In genomic region chr17:63437287-63438091, GRCh38 we compare ENCODE assay signal across 1 cellular context.
A peak's percentile ranks its signal among the peaks of the same experiment; 100 is the strongest.
TF ChIP-seq lines count a peak whose summit lies in the region.

No MANE protein-coding gene starts in this region.

TF ChIP-seq in K562, 482 proteins besides CTCF, POLR2A, EP300 and RAD21 (continued from another document and continues in another):
- TF ChIP-seq ZBED1 (IDR thresholded peaks at IDR 0.05), result no peak
- TF ChIP-seq L3MBTL2 (IDR thresholded peaks at IDR 0.05), result peak; percentile 73; the same call in 1 of the 2 replicates
- no peak for TF ChIP-seq ZBTB1 (CRISPR knock-in tag; IDR thresholded peaks at IDR 0.05; ENCODE audit: borderline replicate concordance, low read depth)
- no peak for TF ChIP-seq NR1H2 (CRISPR knock-in tag; IDR thresholded peaks at IDR 0.05)
- TF ChIP-seq NFRKB (IDR thresholded peaks at IDR 0.05; ENCODE audit: low read depth), result 0 out of 2 replicates have a peak, but pooled peaks have one; percentile 57
- peak; percentile 23 to 35 for TF ChIP-seq E2F6 (IDR thresholded peaks at IDR 0.05; ENCODE audit: borderline replicate concordance in 1 of 2, extremely low read depth in 1 of 2, insufficient read depth in 1 of 2, insufficient read length in 1 of 2, low read depth in 1 of 2, low read length in 1 of 2, poor library complexity in 1 of 2, severe bottlenecking in 1 of 2)
- no peak for TF ChIP-seq MEF2A (IDR thresholded peaks at IDR 0.05; ENCODE audit: control insufficient read depth, low read depth, low read length)
- TF ChIP-seq, protein P1, sequence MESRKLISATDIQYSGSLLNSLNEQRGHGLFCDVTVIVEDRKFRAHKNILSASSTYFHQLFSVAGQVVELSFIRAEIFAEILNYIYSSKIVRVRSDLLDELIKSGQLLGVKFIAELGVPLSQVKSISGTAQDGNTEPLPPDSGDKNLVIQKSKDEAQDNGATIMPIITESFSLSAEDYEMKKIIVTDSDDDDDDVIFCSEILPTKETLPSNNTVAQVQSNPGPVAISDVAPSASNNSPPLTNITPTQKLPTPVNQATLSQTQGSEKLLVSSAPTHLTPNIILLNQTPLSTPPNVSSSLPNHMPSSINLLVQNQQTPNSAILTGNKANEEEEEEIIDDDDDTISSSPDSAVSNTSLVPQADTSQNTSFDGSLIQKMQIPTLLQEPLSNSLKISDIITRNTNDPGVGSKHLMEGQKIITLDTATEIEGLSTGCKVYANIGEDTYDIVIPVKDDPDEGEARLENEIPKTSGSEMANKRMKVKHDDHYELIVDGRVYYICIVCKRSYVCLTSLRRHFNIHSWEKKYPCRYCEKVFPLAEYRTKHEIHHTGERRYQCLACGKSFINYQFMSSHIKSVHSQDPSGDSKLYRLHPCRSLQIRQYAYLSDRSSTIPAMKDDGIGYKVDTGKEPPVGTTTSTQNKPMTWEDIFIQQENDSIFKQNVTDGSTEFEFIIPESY (CRISPR knock-in tag; IDR thresholded peaks at IDR 0.05), result peak; percentile 91
- TF ChIP-seq, protein P2, sequence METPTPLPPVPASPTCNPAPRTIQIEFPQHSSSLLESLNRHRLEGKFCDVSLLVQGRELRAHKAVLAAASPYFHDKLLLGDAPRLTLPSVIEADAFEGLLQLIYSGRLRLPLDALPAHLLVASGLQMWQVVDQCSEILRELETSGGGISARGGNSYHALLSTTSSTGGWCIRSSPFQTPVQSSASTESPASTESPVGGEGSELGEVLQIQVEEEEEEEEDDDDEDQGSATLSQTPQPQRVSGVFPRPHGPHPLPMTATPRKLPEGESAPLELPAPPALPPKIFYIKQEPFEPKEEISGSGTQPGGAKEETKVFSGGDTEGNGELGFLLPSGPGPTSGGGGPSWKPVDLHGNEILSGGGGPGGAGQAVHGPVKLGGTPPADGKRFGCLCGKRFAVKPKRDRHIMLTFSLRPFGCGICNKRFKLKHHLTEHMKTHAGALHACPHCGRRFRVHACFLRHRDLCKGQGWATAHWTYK (CRISPR knock-in tag; IDR thresholded peaks at IDR 0.05), result no peak
- TF ChIP-seq KDM5B (IDR thresholded peaks at IDR 0.05; ENCODE audit: insufficient replicate concordance, low read depth, low read length), result peak; percentile 41
- TF ChIP-seq KDM2B (CRISPR knock-in tag; IDR thresholded peaks at IDR 0.05), result no peak
- peak; percentile 41; the same call in 1 of the 2 replicates for TF ChIP-seq CREM (IDR thresholded peaks at IDR 0.05; ENCODE audit: low read depth)
- TF ChIP-seq CCAR2 (IDR thresholded peaks at IDR 0.05; ENCODE audit: low read depth, low read length), result no peak
- TF ChIP-seq PKNOX1 (IDR thresholded peaks at IDR 0.05), result no peak
- no peak for TF ChIP-seq TRIM25 (IDR thresholded peaks at IDR 0.05; ENCODE audit: borderline replicate concordance)
- TF ChIP-seq ZNF143 (CRISPR knock-in tag; IDR thresholded peaks at IDR 0.05), result 0 out of 2 replicates have a peak, but pooled peaks have one; percentile 0
- TF ChIP-seq POLR2G (IDR thresholded peaks at IDR 0.05; ENCODE audit: low read depth, low read length), result peak; percentile 60
- no peak for TF ChIP-seq SUPT5H (IDR thresholded peaks at IDR 0.05)
- TF ChIP-seq GABPB1 (CRISPR knock-in tag; IDR thresholded peaks at IDR 0.05), result no peak
- TF ChIP-seq ZNF133 (CRISPR knock-in tag; IDR thresholded peaks at IDR 0.05), result no peak
- no peak for TF ChIP-seq GATAD2B (IDR thresholded peaks at IDR 0.05; ENCODE audit: borderline replicate concordance)
- TF ChIP-seq KLF13 (tag; IDR thresholded peaks at IDR 0.05; ENCODE audit: borderline replicate concordance, low read depth), result no peak
- no peak for TF ChIP-seq POLR3A (IDR thresholded peaks at IDR 0.05; ENCODE audit: borderline replicate concordance, extremely low read depth, insufficient read depth, insufficient read length)
- TF ChIP-seq GTF2A2 (tag; IDR thresholded peaks at IDR 0.05), result no peak
- TF ChIP-seq POLR2AphosphoS2 (IDR thresholded peaks at IDR 0.05; ENCODE audit: low read length), result no peak
- TF ChIP-seq SOX6 (IDR thresholded peaks at IDR 0.05), result no peak
- TF ChIP-seq NRF1 (conservative IDR thresholded peaks at IDR 0.05 in 1 of 2, IDR thresholded peaks at IDR 0.05 in 1 of 2), result no peak
- 0 out of 2 replicates have a peak, but pooled peaks have one; percentile 26 for TF ChIP-seq MBD2 (IDR thresholded peaks at IDR 0.05; ENCODE audit: borderline replicate concordance, low read depth)
- no peak for TF ChIP-seq TAF9B (IDR thresholded peaks at IDR 0.05; ENCODE audit: partially characterized antibody)
- peak; percentile 6; the same call in 1 of the 2 replicates for TF ChIP-seq ZBTB7A (IDR thresholded peaks at IDR 0.05; ENCODE audit: borderline replicate concordance, control insufficient read depth, low read depth, low read length)
- TF ChIP-seq AFF4 (CRISPR knock-in tag; IDR thresholded peaks at IDR 0.05), result no peak
- TF ChIP-seq, protein P3, sequence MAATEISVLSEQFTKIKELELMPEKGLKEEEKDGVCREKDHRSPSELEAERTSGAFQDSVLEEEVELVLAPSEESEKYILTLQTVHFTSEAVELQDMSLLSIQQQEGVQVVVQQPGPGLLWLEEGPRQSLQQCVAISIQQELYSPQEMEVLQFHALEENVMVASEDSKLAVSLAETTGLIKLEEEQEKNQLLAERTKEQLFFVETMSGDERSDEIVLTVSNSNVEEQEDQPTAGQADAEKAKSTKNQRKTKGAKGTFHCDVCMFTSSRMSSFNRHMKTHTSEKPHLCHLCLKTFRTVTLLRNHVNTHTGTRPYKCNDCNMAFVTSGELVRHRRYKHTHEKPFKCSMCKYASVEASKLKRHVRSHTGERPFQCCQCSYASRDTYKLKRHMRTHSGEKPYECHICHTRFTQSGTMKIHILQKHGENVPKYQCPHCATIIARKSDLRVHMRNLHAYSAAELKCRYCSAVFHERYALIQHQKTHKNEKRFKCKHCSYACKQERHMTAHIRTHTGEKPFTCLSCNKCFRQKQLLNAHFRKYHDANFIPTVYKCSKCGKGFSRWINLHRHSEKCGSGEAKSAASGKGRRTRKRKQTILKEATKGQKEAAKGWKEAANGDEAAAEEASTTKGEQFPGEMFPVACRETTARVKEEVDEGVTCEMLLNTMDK (IDR thresholded peaks at IDR 0.05; ENCODE audit: borderline replicate concordance, insufficient read depth, low read depth, low read length, poor library complexity, severe bottlenecking), result no peak
- TF ChIP-seq TCF7L2 (IDR thresholded peaks at IDR 0.05; ENCODE audit: low read depth, low read length), result no peak
- 0 out of 4 replicates have a peak, but pooled peaks of 1 of the 2 experiments have one; percentile 14 for TF ChIP-seq MNT (conservative IDR thresholded peaks at IDR 0.05)
- no peak for TF ChIP-seq ZNF444 (CRISPR knock-in tag; IDR thresholded peaks at IDR 0.05)
- TF ChIP-seq SRSF9 (IDR thresholded peaks at IDR 0.05; ENCODE audit: borderline replicate concordance, low read depth, low read length), result no peak
- TF ChIP-seq, protein P4, sequence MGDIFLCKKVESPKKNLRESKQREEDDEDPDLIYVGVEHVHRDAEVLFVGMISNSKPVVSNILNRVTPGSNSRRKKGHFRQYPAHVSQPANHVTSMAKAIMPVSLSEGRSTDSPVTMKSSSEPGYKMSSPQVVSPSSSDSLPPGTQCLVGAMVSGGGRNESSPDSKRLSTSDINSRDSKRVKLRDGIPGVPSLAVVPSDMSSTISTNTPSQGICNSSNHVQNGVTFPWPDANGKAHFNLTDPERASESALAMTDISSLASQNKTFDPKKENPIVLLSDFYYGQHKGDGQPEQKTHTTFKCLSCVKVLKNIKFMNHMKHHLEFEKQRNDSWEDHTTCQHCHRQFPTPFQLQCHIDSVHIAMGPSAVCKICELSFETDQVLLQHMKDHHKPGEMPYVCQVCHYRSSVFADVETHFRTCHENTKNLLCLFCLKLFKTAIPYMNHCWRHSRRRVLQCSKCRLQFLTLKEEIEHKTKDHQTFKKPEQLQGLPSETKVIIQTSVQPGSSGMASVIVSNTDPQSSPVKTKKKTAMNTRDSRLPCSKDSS (IDR thresholded peaks at IDR 0.05; ENCODE audit: low read depth, partially characterized antibody), result no peak
- TF ChIP-seq, protein P5, sequence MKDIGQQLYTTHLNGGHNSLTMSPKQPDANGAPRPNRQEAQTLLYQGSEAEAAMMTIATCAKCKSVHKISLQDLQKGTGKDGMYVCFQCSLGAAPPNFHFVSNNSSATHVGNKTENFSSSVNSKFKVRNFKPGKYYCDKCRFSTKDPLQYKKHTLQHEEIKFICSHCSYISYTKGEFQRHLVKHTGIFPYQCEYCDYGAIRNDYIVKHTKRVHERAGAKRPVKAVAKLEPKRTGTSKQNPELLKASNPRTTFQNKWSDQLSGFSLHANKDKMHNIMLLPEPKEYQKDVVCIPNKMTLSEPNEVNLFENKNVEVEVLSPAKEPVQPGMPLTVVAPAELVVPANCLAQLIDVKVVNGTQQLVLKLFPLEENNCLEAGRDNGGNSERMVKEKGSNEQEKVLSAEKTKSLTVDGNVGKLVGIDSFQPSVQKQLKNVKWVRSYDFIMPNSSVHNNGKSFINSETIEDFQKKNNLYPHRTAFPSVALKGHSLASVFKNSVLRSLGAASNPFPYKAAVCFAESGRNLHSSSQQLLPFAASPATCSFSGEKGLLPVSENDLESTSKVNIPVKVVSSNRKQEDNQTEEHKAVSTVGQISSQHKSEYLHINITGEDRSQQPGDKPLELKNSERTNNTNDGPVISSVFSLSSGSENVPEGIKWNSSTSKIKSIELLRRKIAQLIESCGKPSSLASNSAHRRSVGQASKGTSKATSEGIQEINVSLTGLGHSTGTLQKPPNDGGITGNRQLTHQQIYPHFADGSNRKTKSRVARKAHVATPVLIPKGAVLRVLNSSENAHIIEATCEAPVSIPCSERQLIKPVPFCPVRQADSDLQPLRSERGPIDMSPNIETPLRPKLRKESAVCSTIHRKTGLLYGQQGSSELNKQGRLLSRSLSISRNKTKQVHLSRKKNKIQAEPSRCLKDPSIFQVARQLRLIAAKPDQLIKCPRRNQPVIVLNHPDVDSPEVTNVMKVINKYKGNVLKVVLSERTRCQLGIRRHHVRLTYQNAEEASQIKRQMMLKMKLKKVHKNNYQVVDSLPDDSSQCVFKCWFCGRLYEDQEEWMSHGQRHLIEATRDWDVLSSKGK (CRISPR knock-in tag; IDR thresholded peaks at IDR 0.05), result no peak
- peak; percentile 32 for TF ChIP-seq PCBP1 (IDR thresholded peaks at IDR 0.05; ENCODE audit: low read depth, low read length, poor library complexity, severe bottlenecking)
- no peak for TF ChIP-seq PRPF4 (IDR thresholded peaks at IDR 0.05; ENCODE audit: insufficient read depth, low read depth, low read length, poor library complexity, severe bottlenecking)
- no peak for TF ChIP-seq FOS (IDR thresholded peaks at IDR 0.05; ENCODE audit: extremely low read depth, insufficient read length)
